ENCODE assay signal across 8 cellular contexts in genomic region chr15:75349851-75350588, GRCh38.
A peak's percentile ranks its signal among the peaks of the same experiment; 100 is the strongest.
DNase-seq lines count a peak whose midpoint lies in the region; ATAC-seq and TF ChIP-seq lines count a peak whose summit lies in the region.

No MANE protein-coding gene starts in this region.

- no peaks in the 10 kb centered on the region for H4K20me1 ChIP-seq in DND-41 (ENCODE audit: insufficient read depth, low read length)

- H3K27me3 ChIP-seq in DND-41 (ENCODE audit: insufficient read depth, low read length, poor library complexity) = no peaks in the 10 kb centered on the region

- H3K4me3 Mint-ChIP-seq in memory B cell = peak overlapping the region; percentile 67

- ATAC-seq in DND-41 (ENCODE audit: insufficient read depth, low read depth) (peak; percentile 92), memory B cell (ENCODE audit: low read depth) (peak; percentile 67), HG02623 (IDR thresholded peaks at IDR 0.05; ENCODE audit: unreplicated experiment) (no peak)

- peak overlapping the region; percentile 99 for H3K27ac Mint-ChIP-seq in memory B cell

- H3K4me2 ChIP-seq in DND-41 (ENCODE audit: insufficient read depth, low read length) = no peak overlapping the region

- peak overlapping the region; percentile 86 for H3K27ac ChIP-seq in DND-41 (ENCODE audit: low read length)

- peaks cover 11% of the 10 kb centered on the region for H3K9me3 ChIP-seq in DND-41 (ENCODE audit: insufficient read depth, low read length, severe bottlenecking)

- no peak overlapping the region; a peak in 1 of 4 replicates for H3K4me3 ChIP-seq in DND-41 (ENCODE audit: low read depth in 1 of 2, low read length in 2 of 2)

- H3K4me1 ChIP-seq in DND-41 (ENCODE audit: insufficient read depth, low read length) = peaks cover 29% of the 10 kb centered on the region

- peak; percentile 92 for DNase-seq in DND-41
- DNase-seq in KBM-7 = peak; percentile 99
- DNase-seq in activated CD8-positive, alpha-beta memory T cell treated with anti-CD3 and anti-CD28 coated beads for 24 hours = peak; percentile 82
- peak; percentile 80 to 89 for DNase-seq in memory B cell (ENCODE audit: low spot score in 2 of 2)
- no peak for DNase-seq in globus pallidus (ENCODE audit: low spot score)
- DNase-seq in amygdala (lab: John Stamatoyannopoulos, UW) = no peak
- DNase-seq in NCI-H1417 (lab: John Stamatoyannopoulos, UW) = no peak

- no peak overlapping the region for H2AFZ ChIP-seq in DND-41 (ENCODE audit: low read depth, low read length)

- H3K9ac ChIP-seq in DND-41 (ENCODE audit: low read depth, low read length) = peak overlapping the region; percentile 11; the same call in 1 of the 2 replicates

- no peak for TF ChIP-seq CTCF in DND-41 (IDR thresholded peaks at IDR 0.05; ENCODE audit: borderline replicate concordance, extremely low read depth, low read length, poor library complexity, severe bottlenecking)

- peaks cover 5% of the 10 kb centered on the region for H3K36me3 Mint-ChIP-seq in memory B cell

- H3K79me2 ChIP-seq in DND-41 (ENCODE audit: insufficient read depth, low read length) = no peaks in the 10 kb centered on the region

- peaks cover 5% of the 10 kb centered on the region for H3K9me3 Mint-ChIP-seq in memory B cell

- H3K27me3 Mint-ChIP-seq in memory B cell = no peaks in the 10 kb centered on the region

- peaks cover 10% of the 10 kb centered on the region; the same call in 1 of the 2 replicates for H3K36me3 ChIP-seq in DND-41 (ENCODE audit: insufficient read depth, low read length)

- in situ Hi-C loops in KBM-7 (cut with MboI; ENCODE audit: low pct_unique_long_range_greater_than_20kb, low sequenced_read_pairs) = no loop called here

- H3K4me1 Mint-ChIP-seq in memory B cell = peaks cover 27% of the 10 kb centered on the region

Comparison
In these comparisons a context has a peak if more than half of its experiments do, and no peak if none do; other contexts are left out.
1. DNase-seq: peak in DND-41 (single experiment), KBM-7 (single experiment), activated CD8-positive, alpha-beta memory T cell treated with anti-CD3 and anti-CD28 coated beads for 24 hours (single experiment) and memory B cell (2 of 2); none in globus pallidus (single experiment), amygdala (0 of 56) and NCI-H1417 (0 of 3).